7 cellular contexts compared by ENCODE assay signal in genomic region chr3:45226206-45226915, GRCh38. TPM values are rescaled to one million over a fixed set of nuclear protein-coding genes. Genes with fewer than 3 reads are reported as not detected.
DNase-seq lines count a peak whose midpoint lies in the region; ATAC-seq lines count a peak whose summit lies in the region.

Gene TMEM158, minus strand, starts transcription at chr3:45226287. Its CDS starts 260 bp downstream, at chr3:45226027.

- H3K4me3 ChIP-seq in mononuclear cell (ENCODE audit: low read length) = peak within 1 kb of the TSS; percentile 10

- peaks cover 68% of the 10 kb centered on the region for H3K27me3 ChIP-seq in mononuclear cell (ENCODE audit: insufficient read depth, low read length)

- no peaks in the 10 kb centered on the region for H3K9me3 ChIP-seq in mononuclear cell (ENCODE audit: low read depth, low read length)

- ATAC-seq in GM18502 (IDR thresholded peaks at IDR 0.05; ENCODE audit: poor library complexity, unreplicated experiment) = peak; percentile 80
- peak; percentile 79 for ATAC-seq in HG02678 (IDR thresholded peaks at IDR 0.05; ENCODE audit: unreplicated experiment)

- H3K4me1 ChIP-seq in mononuclear cell (ENCODE audit: insufficient read depth, low read length) = peaks cover 13% of the 10 kb centered on the region

- DNase-seq in NCI-H774 (lab: John Stamatoyannopoulos, UW) (peak; percentile 43), epidermal melanocyte (ENCODE audit: insufficient read length, low spot score) (peak; percentile 86)
- DNase-seq in activated CD8-positive, alpha-beta memory T cell treated with anti-CD3 and anti-CD28 coated beads, Interleukin-2, amount 50 U/mL, for 48 hours = peak; percentile 85
- DNase-seq in stimulated activated CD8-positive, alpha-beta memory T cell treated with anti-CD3 and anti-CD28 coated beads, Interleukin-15, amount 100 ng/mL, for 48 hours (ENCODE audit: low read depth in 2 of 2) = peak; percentile 65 to 68

RNA-seq across cellular contexts. Expression of gene TMEM158, which starts in this region (rescaled TPM):
- 1.9 TPM for total RNA-seq in mononuclear cell

Comparison
In these comparisons a context has a peak if more than half of its experiments do, and no peak if none do; other contexts are left out.
1. Peak in every context shown above with its lines: DNase-seq, ATAC-seq and H3K4me3 ChIP-seq.